ENCODE assay signal across 8 cellular contexts in the genomic region with DNA sequence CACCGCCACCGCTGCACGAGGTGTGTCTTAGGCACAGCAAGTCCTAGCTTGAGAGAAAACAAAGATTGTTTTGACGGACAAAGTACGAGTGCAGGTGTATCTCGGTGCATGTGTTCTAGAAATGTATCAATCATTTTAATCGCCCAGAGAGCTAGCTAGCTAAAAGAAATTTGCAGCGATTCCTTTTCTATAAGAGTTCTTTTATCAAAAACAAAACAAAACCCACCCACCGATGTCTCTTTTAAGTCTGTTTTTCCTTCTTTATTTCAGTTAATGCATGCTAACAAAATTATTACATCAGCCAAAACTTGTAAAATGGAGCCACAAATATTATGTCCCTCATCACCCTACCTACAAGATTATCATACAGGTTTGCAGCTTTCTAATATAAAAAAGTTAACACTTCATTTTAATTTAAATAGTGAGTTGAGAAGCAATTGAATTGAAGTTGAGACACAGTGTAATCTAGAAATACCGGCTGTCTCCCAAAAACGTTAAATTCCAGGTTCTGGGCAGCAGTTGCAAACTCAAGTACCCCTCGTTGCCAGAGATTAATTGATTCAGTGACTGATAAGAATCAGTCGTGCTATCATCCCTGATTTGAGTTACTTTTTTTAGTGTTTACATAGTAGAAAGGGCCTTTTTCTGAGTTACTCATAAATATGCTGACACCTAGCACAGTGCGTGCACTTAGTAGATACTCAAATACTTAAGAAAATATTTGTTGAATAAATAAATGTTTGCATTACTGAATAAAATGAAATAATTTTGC. TPM values are rescaled to one million over a fixed set of nuclear protein-coding genes. Genes with fewer than 3 reads are reported as not detected.
DNase-seq lines count a peak whose midpoint lies in the region; ATAC-seq and TF ChIP-seq lines count a peak whose summit lies in the region.

No MANE protein-coding gene starts in this region.

- H3K9me3 ChIP-seq in SK-N-SH (no peaks in the 10 kb centered on the region), right atrium auricular region (no peaks in the 10 kb centered on the region)

- H3K4me1 ChIP-seq in SK-N-SH (ENCODE audit: control insufficient read depth in 1 of 2, insufficient read depth in 2 of 2, low read depth in 1 of 2, low read length in 1 of 2) (peaks cover 0 to 11% of the 10 kb centered on the region in 2 experiments; a peak in 1 of 4 replicates), right atrium auricular region (no peaks in the 10 kb centered on the region)

- peaks cover 2% of the 10 kb centered on the region for H3K36me3 Mint-ChIP-seq in activated T-cell treated with anti-CD3 and anti-CD28 coated beads, Interleukin-2, amount 50 U/mL, for 4 hours (ENCODE audit: insufficient read depth)
- peaks cover 0 to 3% of the 10 kb centered on the region in 2 donors for H3K36me3 Mint-ChIP-seq in stimulated activated naive B cell treated with anti-CD40 and anti-IgM and Interleukin-4, amounts not matched to agents 10 μg/mL and 1 μg/mL and 100 μg/mL, for 72 hours

- peaks cover 28% of the 10 kb centered on the region for H3K27me3 Mint-ChIP-seq in activated T-cell treated with anti-CD3 and anti-CD28 coated beads, Interleukin-2, amount 50 U/mL, for 4 hours (ENCODE audit: low read depth)
- peaks cover 16 to 23% of the 10 kb centered on the region in 2 donors for H3K27me3 Mint-ChIP-seq in stimulated activated naive B cell treated with anti-CD40 and anti-IgM and Interleukin-4, amounts not matched to agents 10 μg/mL and 1 μg/mL and 100 μg/mL, for 72 hours

- H3F3A ChIP-seq in SK-N-SH (replicated peaks; ENCODE audit: insufficient read depth) = peaks cover 9% of the 10 kb centered on the region

- H3K27ac ChIP-seq in SK-N-SH (ENCODE audit: low read depth in 2 of 2, low read length in 1 of 2) (no peak overlapping the region), right atrium auricular region (peak overlapping the region; percentile 87 to 92)

- H3K27ac Mint-ChIP-seq in stimulated activated naive B cell treated with anti-CD40 and anti-IgM and Interleukin-4, amounts not matched to agents 10 μg/mL and 1 μg/mL and 100 μg/mL, for 72 hours = peak overlapping the region; percentile 93

- no peak overlapping the region for H2AFZ ChIP-seq in SK-N-SH (ENCODE audit: low read depth)

- POLR2A ChIA-PET in SK-N-SH (lab: Yijun Ruan, JAX) = no interaction called here

- no peaks in the 10 kb centered on the region for H3K79me2 ChIP-seq in SK-N-SH (ENCODE audit: insufficient read depth)

- H3K4me3 ChIP-seq in SK-N-SH (ENCODE audit: low read depth in 2 of 2, low read length in 1 of 2) (peak overlapping the region in 1 of 2 experiments; percentile 42; a peak in 2 of 4 replicates), right atrium auricular region (peak overlapping the region; percentile 62 to 72)

- H3K36me3 ChIP-seq in SK-N-SH (replicated peaks in 1 of 2; ENCODE audit: control insufficient read depth in 1 of 2, insufficient read depth in 2 of 2, low read length in 1 of 2) = no peaks in the 10 kb centered on the region
- H3K36me3 ChIP-seq in right atrium auricular region = no peaks in the 10 kb centered on the region

- DNase-seq in activated T-cell treated with anti-CD3 and anti-CD28 coated beads, Interleukin-2, amount 50 U/mL, for 4 hours = no peak
- no peak for DNase-seq in activated T-cell treated with anti-CD3 and anti-CD28 coated beads, Interleukin-2, amount 50 U/mL, for 48 hours
- DNase-seq in SK-N-SH (no peak), right atrium auricular region (ENCODE audit: low spot score) (no peak), ureter (ENCODE audit: low spot score) (no peak), NCI-H1694 treated with DMSO at 0.1 percent for 48 hours (lab: John Stamatoyannopoulos, UW) (no peak), amygdala (lab: John Stamatoyannopoulos, UW) (no peak)
- DNase-seq in stimulated activated naive B cell treated with anti-CD40 and anti-IgM and Interleukin-4, amounts not matched to agents 10 μg/mL and 1 μg/mL and 100 μg/mL, for 72 hours = no peak

- peak overlapping the region; percentile 85 for H3K4me2 ChIP-seq in SK-N-SH

- ATAC-seq in activated T-cell treated with anti-CD3 and anti-CD28 coated beads, Interleukin-2, amount 50 U/mL, for 4 hours = no peak
- ATAC-seq in stimulated activated naive B cell treated with anti-CD40 and anti-IgM and Interleukin-4, amounts not matched to agents 10 μg/mL and 1 μg/mL and 100 μg/mL, for 72 hours (replicated peaks) = peak in 1 of 2 donors; percentile 24

- peak overlapping the region; percentile 93 for H3K4me3 Mint-ChIP-seq in activated T-cell treated with anti-CD3 and anti-CD28 coated beads, Interleukin-2, amount 50 U/mL, for 4 hours
- H3K4me3 Mint-ChIP-seq in stimulated activated naive B cell treated with anti-CD40 and anti-IgM and Interleukin-4, amounts not matched to agents 10 μg/mL and 1 μg/mL and 100 μg/mL, for 72 hours = peak overlapping the region; percentile 90 to 92

- H3K9me3 Mint-ChIP-seq in activated T-cell treated with anti-CD3 and anti-CD28 coated beads, Interleukin-2, amount 50 U/mL, for 4 hours = no peaks in the 10 kb centered on the region
- H3K9me3 Mint-ChIP-seq in stimulated activated naive B cell treated with anti-CD40 and anti-IgM and Interleukin-4, amounts not matched to agents 10 μg/mL and 1 μg/mL and 100 μg/mL, for 72 hours = no peaks in the 10 kb centered on the region

- H4K20me1 ChIP-seq in SK-N-SH (ENCODE audit: insufficient read depth) = no peaks in the 10 kb centered on the region

- CTCF ChIA-PET in SK-N-SH (lab: Yijun Ruan, JAX) = interaction anchor here (2.0 to 4.0 kb wide), 2 partner anchors 52 to 57 kb away, joined by 6 to 13 read pairs; a partner anchor contains a TSS

- no peaks in the 10 kb centered on the region; the same call in 1 of the 2 replicates for H3K9me2 ChIP-seq in SK-N-SH

- no peak for TF ChIP-seq CTCF in SK-N-SH (IDR thresholded peaks at IDR 0.05)
- no peak for TF ChIP-seq CTCF in right atrium auricular region (IDR thresholded peaks at IDR 0.05)

- TF ChIP-seq RAD21 in SK-N-SH (IDR thresholded peaks at IDR 0.05; ENCODE audit: low read length) = no peak

- WGBS in SK-N-SH (ENCODE audit: low lambda C conversion rate) = 15% methylated on average over 14 of the region's 14 CpGs

- peaks cover 29% of the 10 kb centered on the region for H3K4me1 Mint-ChIP-seq in activated T-cell treated with anti-CD3 and anti-CD28 coated beads, Interleukin-2, amount 50 U/mL, for 4 hours (ENCODE audit: low read depth)
- H3K4me1 Mint-ChIP-seq in stimulated activated naive B cell treated with anti-CD40 and anti-IgM and Interleukin-4, amounts not matched to agents 10 μg/mL and 1 μg/mL and 100 μg/mL, for 72 hours = peaks cover 3 to 11% of the 10 kb centered on the region in 2 donors

- no peak for TF ChIP-seq EP300 in SK-N-SH (IDR thresholded peaks at IDR 0.05; ENCODE audit: borderline replicate concordance in 1 of 2, low read depth in 1 of 2, low read length in 1 of 2)

- H3K27me3 ChIP-seq in SK-N-SH (ENCODE audit: insufficient read depth) = peaks cover 65% of the 10 kb centered on the region
- H3K27me3 ChIP-seq in right atrium auricular region = no peaks in the 10 kb centered on the region

- H3K9ac ChIP-seq in SK-N-SH = no peak overlapping the region

TF ChIP-seq in SK-N-SH, 30 proteins besides CTCF, POLR2A, EP300 and RAD21:
- no peak for TF ChIP-seq GABPA (IDR thresholded peaks at IDR 0.05; ENCODE audit: low read depth)
- TF ChIP-seq NFIC (IDR thresholded peaks at IDR 0.05; ENCODE audit: borderline replicate concordance) = no peak
- TF ChIP-seq GATA2 (CRISPR knock-in tag; IDR thresholded peaks at IDR 0.05) = no peak
- TF ChIP-seq MEF2A (IDR thresholded peaks at IDR 0.05; ENCODE audit: borderline replicate concordance, low read depth) = no peak
- no peak for TF ChIP-seq RCOR1 (IDR thresholded peaks at IDR 0.05; ENCODE audit: low read length)
- TF ChIP-seq TAF1 (IDR thresholded peaks at IDR 0.05; ENCODE audit: borderline replicate concordance, low read depth, low read length) = no peak
- TF ChIP-seq, protein P1, sequence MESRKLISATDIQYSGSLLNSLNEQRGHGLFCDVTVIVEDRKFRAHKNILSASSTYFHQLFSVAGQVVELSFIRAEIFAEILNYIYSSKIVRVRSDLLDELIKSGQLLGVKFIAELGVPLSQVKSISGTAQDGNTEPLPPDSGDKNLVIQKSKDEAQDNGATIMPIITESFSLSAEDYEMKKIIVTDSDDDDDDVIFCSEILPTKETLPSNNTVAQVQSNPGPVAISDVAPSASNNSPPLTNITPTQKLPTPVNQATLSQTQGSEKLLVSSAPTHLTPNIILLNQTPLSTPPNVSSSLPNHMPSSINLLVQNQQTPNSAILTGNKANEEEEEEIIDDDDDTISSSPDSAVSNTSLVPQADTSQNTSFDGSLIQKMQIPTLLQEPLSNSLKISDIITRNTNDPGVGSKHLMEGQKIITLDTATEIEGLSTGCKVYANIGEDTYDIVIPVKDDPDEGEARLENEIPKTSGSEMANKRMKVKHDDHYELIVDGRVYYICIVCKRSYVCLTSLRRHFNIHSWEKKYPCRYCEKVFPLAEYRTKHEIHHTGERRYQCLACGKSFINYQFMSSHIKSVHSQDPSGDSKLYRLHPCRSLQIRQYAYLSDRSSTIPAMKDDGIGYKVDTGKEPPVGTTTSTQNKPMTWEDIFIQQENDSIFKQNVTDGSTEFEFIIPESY (IDR thresholded peaks at IDR 0.05; ENCODE audit: borderline replicate concordance, low read depth) = no peak

RNA-seq across cellular contexts. Expression of a gene that starts 1.5 kb away (rescaled TPM):
- total RNA-seq in activated T-cell treated with anti-CD3 and anti-CD28 coated beads, Interleukin-2, amount 50 U/mL, for 4 hours = 1 to 10 TPM; 2.2 to 4.3 (median 3.6) TPM
- polyA plus RNA-seq in SK-N-SH (2012; rRNA removed) = not detected in 2 replicates
- under 0.01 TPM in 1 of 2 replicates, not detected in the other for polyA plus RNA-seq in SK-N-SH (2012; cell fraction: cytosol; rRNA removed)
- polyA plus RNA-seq in SK-N-SH (2012; cell fraction: nucleus; rRNA removed) = 0.01 TPM in 1 of 2 replicates, not detected in the other
- 10 to 100 TPM; 15.4 to 21.8 TPM for total RNA-seq in right atrium auricular region
- total RNA-seq in ureter = 17.0 TPM

RNA-seq across cellular contexts. Expression of a gene that starts 57.2 kb away (rescaled TPM):
- total RNA-seq in activated T-cell treated with anti-CD3 and anti-CD28 coated beads, Interleukin-2, amount 50 U/mL, for 4 hours = 10 to 100 TPM; 29.1 to 36.3 (median 32.5) TPM
- polyA plus RNA-seq in SK-N-SH (2012; rRNA removed) = 23.4 and 24.3 TPM in 2 replicates
- polyA plus RNA-seq in SK-N-SH (2012; cell fraction: cytosol; rRNA removed) = 19.1 and 20.8 TPM in 2 replicates
- 30.0 and 36.7 TPM in 2 replicates for polyA plus RNA-seq in SK-N-SH (2012; cell fraction: nucleus; rRNA removed)
- total RNA-seq in right atrium auricular region (1 to 10 TPM; 7.5 to 8.6 TPM), ureter (30.0 TPM)

Comparison
In these comparisons a context has a peak if more than half of its experiments do, and no peak if none do; other contexts are left out.
1. H3K27ac ChIP-seq: peak in right atrium auricular region (2 of 2); none in SK-N-SH (0 of 2).